10 cellular contexts compared by ENCODE assay signal in genomic region chr1:173863224-173864151, GRCh38. TPM values are rescaled to one million over a fixed set of nuclear protein-coding genes. Genes with fewer than 3 reads are reported as not detected.
A peak's percentile ranks its signal among the peaks of the same experiment; 100 is the strongest.
DNase-seq lines count a peak whose midpoint lies in the region; ATAC-seq and TF ChIP-seq lines count a peak whose summit lies in the region.
"Had no signal": no experiment of that assay in that cellular context is flagged by ENCODE, and none has a peak within 500 bp of the region (broad histone marks: within the 10 kb centered on the region; RNA-seq: fewer than 3 reads in every experiment).

No MANE protein-coding gene starts in this region.

- peaks cover 38% of the 10 kb centered on the region for H3K36me3 ChIP-seq in effector memory CD4-positive, alpha-beta T cell (ENCODE audit: control insufficient read depth, insufficient read depth, low read length)

- no peaks in the 10 kb centered on the region for H3K27me3 ChIP-seq in effector memory CD4-positive, alpha-beta T cell (replicated peaks; ENCODE audit: control insufficient read depth, insufficient read depth, low read length, poor library complexity, severe bottlenecking)

- H3K4me3 ChIP-seq in effector memory CD4-positive, alpha-beta T cell (ENCODE audit: insufficient read depth, low read depth, low read length, poor library complexity, severe bottlenecking): no peak overlapping the region

- peak overlapping the region; percentile 99 for H3K27ac ChIP-seq in 22Rv1
- H3K27ac ChIP-seq in effector memory CD4-positive, alpha-beta T cell (ENCODE audit: insufficient read depth, low read length, poor library complexity, severe bottlenecking): peak overlapping the region; percentile 47

- H3K4me1 ChIP-seq in effector memory CD4-positive, alpha-beta T cell (ENCODE audit: control insufficient read depth, insufficient read depth, low read length, poor library complexity, severe bottlenecking): peaks cover 25% of the 10 kb centered on the region

- DNase-seq in DMS114 treated with DMSO at 0.1 percent for 48 hours (lab: John Stamatoyannopoulos, UW; ENCODE audit: unreplicated experiment) (peak; percentile 50), putamen (ENCODE audit: low spot score) (no peak), NCI-H1930 (lab: John Stamatoyannopoulos, UW) (no peak), NCI-H2196 (lab: John Stamatoyannopoulos, UW; ENCODE audit: unreplicated experiment) (no peak)
- DNase-seq in effector memory CD4-positive, alpha-beta T cell: no peak
- DNase-seq: effector CD8-positive, alpha-beta T cell; NCI-H1436 had no signal

- no peak for TF ChIP-seq CTCF in 22Rv1 (IDR thresholded peaks at IDR 0.05)

- no peak for ATAC-seq in GM19035 (IDR thresholded peaks at IDR 0.05; ENCODE audit: unreplicated experiment)

- H3K9me3 ChIP-seq in effector memory CD4-positive, alpha-beta T cell (ENCODE audit: control insufficient read depth, low read length): no peaks in the 10 kb centered on the region

TF ChIP-seq in PFSK-1, 5 proteins besides CTCF, POLR2A, EP300 and RAD21:
- TF ChIP-seq FOXP2 (optimal IDR thresholded peaks at IDR 0.05; ENCODE audit: borderline replicate concordance, extremely low read depth, extremely low read length, insufficient read depth) (no peak), REST (IDR thresholded peaks at IDR 0.05; ENCODE audit: insufficient read depth in 1 of 2, low read depth in 2 of 2, low read length in 2 of 2) (no peak), TAF1 (IDR thresholded peaks at IDR 0.05; ENCODE audit: borderline replicate concordance, insufficient read depth, low read length) (peak; percentile 42; the same call in 1 of the 2 replicates), POLR2AphosphoS5 (IDR thresholded peaks at IDR 0.05; ENCODE audit: low read depth, low read length) (peak; percentile 52), SIN3A (IDR thresholded peaks at IDR 0.05; ENCODE audit: borderline replicate concordance, insufficient read depth, low read length) (0 out of 2 replicates have a peak, but pooled peaks have one; percentile 2)
TF ChIP-seq in PFSK-1: peak in this region for 3.

RNA-seq across cellular contexts. Expression of gene GAS5, which starts 4.3 kb away (rescaled TPM):
- polyA plus RNA-seq in PFSK-1 (2012; ENCODE audit: insufficient read length, low read depth): 1,834 TPM

RNA-seq across cellular contexts. Expression of gene ZBTB37, which starts 4.7 kb away (rescaled TPM):
- 0.46 TPM for polyA plus RNA-seq in PFSK-1 (2012; ENCODE audit: insufficient read length, low read depth)

RNA-seq across cellular contexts. Expression of gene CENPL, which starts 38.8 kb away (rescaled TPM):
- polyA plus RNA-seq in PFSK-1 (2012; ENCODE audit: insufficient read length, low read depth): 5.9 TPM

RNA-seq across cellular contexts. Expression of gene DARS2, which starts 39.0 kb away (rescaled TPM):
- polyA plus RNA-seq in PFSK-1 (2012; ENCODE audit: insufficient read length, low read depth): 13.6 TPM

RNA-seq across cellular contexts. Expression of gene SERPINC1, which starts 53.6 kb away (rescaled TPM):
- polyA plus RNA-seq in PFSK-1 (2012; ENCODE audit: insufficient read length, low read depth): not detected
